Comparison of ENCODE assay signal across 27 cellular contexts in genomic region chr3:16442730-16443129, GRCh38.
"Had no signal": no experiment of that assay in that cellular context is flagged by ENCODE, and none has a peak within 500 bp of the region (broad histone marks: within the 10 kb centered on the region; RNA-seq: fewer than 3 reads in every experiment).

No MANE protein-coding gene starts in this region.

- H3K4me3 Mint-ChIP-seq: activated CD4-positive, alpha-beta T cell treated with anti-CD3 and anti-CD28 coated beads, Interleukin-2, amount 10 ng/mL, durations not matched to agents 24 days and 14 days; activated CD8-positive, alpha-beta T cell treated with anti-CD3 and anti-CD28 coated beads for 36 hours; activated T-cell treated with anti-CD3 and anti-CD28 coated beads, Interleukin-2, amount 50 U/mL, for 24 hours; T-helper 1 cell treated with Interleukin-12 subunit alpha and Interleukin-12 subunit beta and Interleukin-4 antibody, amounts not matched to agents 30 μg/mL and 1 μg/mL, for 36 hours; T-helper 2 cell treated with Interferon-gamma antibody and Interleukin-4, amounts not matched to agents 5 μg/mL and 100 μg/mL, for 36 hours had no signal

- H3K4me3 ChIP-seq: MG63, PC-9 had no signal

- H3K27ac Mint-ChIP-seq: activated CD4-positive, alpha-beta T cell treated with anti-CD3 and anti-CD28 coated beads, Interleukin-2, amount 10 ng/mL, durations not matched to agents 24 days and 14 days; activated CD8-positive, alpha-beta T cell treated with anti-CD3 and anti-CD28 coated beads for 36 hours; activated T-cell treated with anti-CD3 and anti-CD28 coated beads, Interleukin-2, amount 50 U/mL, for 24 hours; activated T-helper 2 cell treated with anti-CD3 and anti-CD28 coated beads, Interferon-gamma antibody, Interleukin-2, Interleukin-4, amounts not matched to agents 10 μg/mL and 5 μg/mL and 100 μg/mL, durations not matched to agents 14 hours and 24 hours and 36 hours; T-helper 1 cell treated with Interleukin-12 subunit alpha and Interleukin-12 subunit beta and Interleukin-4 antibody, amounts not matched to agents 30 μg/mL and 1 μg/mL, for 36 hours; T-helper 2 cell treated with Interferon-gamma antibody and Interleukin-4, amounts not matched to agents 5 μg/mL and 100 μg/mL, for 36 hours had no signal

- H3K27me3 ChIP-seq: brain microvascular endothelial cell, MG63 had no signal

- H3K9me3 ChIP-seq: MG63 had no signal

- ATAC-seq: activated CD8-positive, alpha-beta T cell treated with anti-CD3 and anti-CD28 coated beads for 36 hours; activated naive CD4-positive, alpha-beta T cell treated with anti-CD3 and anti-CD28 coated beads, Interleukin-2, amount 50 U/mL, for 72 hours; Right ventricle myocardium inferior had no signal

- H3K9me3 Mint-ChIP-seq: activated CD4-positive, alpha-beta T cell treated with anti-CD3 and anti-CD28 coated beads, Interleukin-2, amount 10 ng/mL, durations not matched to agents 24 days and 14 days; activated CD8-positive, alpha-beta T cell treated with anti-CD3 and anti-CD28 coated beads for 36 hours; activated naive CD4-positive, alpha-beta T cell treated with anti-CD3 and anti-CD28 coated beads, Interleukin-2, amount 50 U/mL, for 72 hours; activated T-cell treated with anti-CD3 and anti-CD28 coated beads, Interleukin-2, amount 50 U/mL, for 24 hours; T-helper 1 cell treated with Interleukin-12 subunit alpha and Interleukin-12 subunit beta and Interleukin-4 antibody, amounts not matched to agents 30 μg/mL and 1 μg/mL, for 36 hours; T-helper 2 cell treated with Interferon-gamma antibody and Interleukin-4, amounts not matched to agents 5 μg/mL and 100 μg/mL, for 36 hours had no signal

- H2AFZ ChIP-seq: PC-9 had no signal

- H3K27me3 Mint-ChIP-seq: activated CD4-positive, alpha-beta T cell treated with anti-CD3 and anti-CD28 coated beads, Interleukin-2, amount 10 ng/mL, durations not matched to agents 24 days and 14 days; activated CD8-positive, alpha-beta T cell treated with anti-CD3 and anti-CD28 coated beads for 36 hours; activated T-cell treated with anti-CD3 and anti-CD28 coated beads, Interleukin-2, amount 50 U/mL, for 24 hours had no signal

- H3K36me3 ChIP-seq: brain microvascular endothelial cell, MG63 had no signal

- H3K4me2 ChIP-seq: PC-9 had no signal

- H3K27ac ChIP-seq: brain microvascular endothelial cell, PC-9, RWPE1 had no signal

- DNase-seq: activated CD4-positive, alpha-beta T cell treated with anti-CD3 and anti-CD28 coated beads, Interleukin-2, amount 10 ng/mL, durations not matched to agents 24 days and 14 days; activated CD4-positive, alpha-beta T cell treated with anti-CD3 and anti-CD28 coated beads, Interleukin-2, amount 50 U/mL, for 4 hours; activated CD8-positive, alpha-beta T cell treated with anti-CD3 and anti-CD28 coated beads for 36 hours; activated gamma-delta T cell; activated naive CD4-positive, alpha-beta T cell treated with Interleukin-2 at 50 U/mL for 16 hours; activated T-cell treated with anti-CD3 and anti-CD28 coated beads, Interleukin-2, amount 50 U/mL, for 24 hours; aorta; brain microvascular endothelial cell; central memory CD4-positive, alpha-beta T cell; Kasumi-1; KBM-7; MG63; NCI-H1048; NCI-H1105 treated with DMSO at 0.1 percent for 48 hours; NCI-H1436; NCI-H1694; NCI-H2081 treated with DMSO at 0.1 percent for 48 hours; NCI-H226; NCI-H524 treated with DMSO at 0.1 percent for 48 hours; PC-9; SIG-M5 had no signal
